ENCODE assay signal across 20 cellular contexts in the genomic region with DNA sequence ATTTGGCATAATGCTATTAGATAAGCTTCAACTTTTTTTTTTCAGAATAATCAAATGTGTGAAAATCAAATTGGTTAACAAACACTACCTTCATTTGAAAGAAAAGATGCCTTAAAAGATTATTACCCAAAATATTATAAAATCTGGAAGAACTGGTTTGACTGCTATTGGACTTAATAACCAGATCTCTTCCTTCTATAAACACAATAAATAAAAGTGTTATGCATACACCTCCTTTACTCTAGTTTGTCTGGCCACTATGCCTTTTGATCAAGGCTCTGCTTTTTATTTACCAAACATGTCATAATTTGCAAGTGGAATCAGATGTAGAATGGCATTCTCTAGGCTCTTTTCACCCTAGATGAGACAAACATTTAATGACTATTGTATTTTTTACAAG.
"Had no signal": no experiment of that assay in that cellular context is flagged by ENCODE, and none has a peak within 500 bp of the region (broad histone marks: within the 10 kb centered on the region; RNA-seq: fewer than 3 reads in every experiment).

No MANE protein-coding gene starts in this region.

- H3K9me3 Mint-ChIP-seq: activated T-helper 17 cell treated with anti-CD3 and anti-CD28 coated beads, Interleukin-2, amount 50 U/mL, for 72 hours; T-helper 2 cell treated with Interferon-gamma antibody and Interleukin-4, amounts not matched to agents 5 μg/mL and 100 μg/mL, for 36 hours had no signal

- H3K36me3 ChIP-seq: adrenal gland, ascending aorta, heart left ventricle, pancreas, right atrium auricular region, thoracic aorta, upper lobe of left lung, WERI-Rb-1 had no signal

- H3K4me3 ChIP-seq: adrenal gland, ascending aorta, heart left ventricle, pancreas, psoas muscle, right atrium auricular region, thoracic aorta, upper lobe of left lung had no signal

- H3K27me3 ChIP-seq: adrenal gland, ascending aorta, heart left ventricle, pancreas, right atrium auricular region, upper lobe of left lung had no signal

- H3K36me3 Mint-ChIP-seq: activated naive CD4-positive, alpha-beta T cell treated with anti-CD3 and anti-CD28 coated beads, Interleukin-2, amount 50 U/mL, for 72 hours had no signal

- H3K9me3 ChIP-seq: adrenal gland, ascending aorta, heart left ventricle, pancreas, psoas muscle, right atrium auricular region, thoracic aorta, upper lobe of left lung had no signal

- H3K4me3 Mint-ChIP-seq: activated T-cell treated with anti-CD3 and anti-CD28 coated beads, Interleukin-2, amount 50 U/mL, for 24 hours; activated T-helper 17 cell treated with anti-CD3 and anti-CD28 coated beads, Interleukin-2, amount 50 U/mL, for 72 hours; effector memory CD8-positive, alpha-beta T cell; natural killer cell treated with Interleukin-12 subunit alpha and Interleukin-12 subunit beta and Interleukin-15 and Interleukin-18, amount 100 ng/mL, for 72 hours; T-helper 2 cell treated with Interferon-gamma antibody and Interleukin-4, amounts not matched to agents 5 μg/mL and 100 μg/mL, for 36 hours had no signal

- H3K27ac Mint-ChIP-seq: activated T-cell treated with anti-CD3 and anti-CD28 coated beads, Interleukin-2, amount 50 U/mL, for 24 hours; activated T-helper 17 cell treated with anti-CD3 and anti-CD28 coated beads, Interleukin-2, amount 50 U/mL, for 72 hours; effector memory CD8-positive, alpha-beta T cell; natural killer cell treated with Interleukin-12 subunit alpha and Interleukin-12 subunit beta and Interleukin-15 and Interleukin-18, amount 100 ng/mL, for 72 hours; T-helper 2 cell treated with Interferon-gamma antibody and Interleukin-4, amounts not matched to agents 5 μg/mL and 100 μg/mL, for 36 hours had no signal

- H3K27me3 Mint-ChIP-seq: activated T-cell treated with anti-CD3 and anti-CD28 coated beads, Interleukin-2, amount 50 U/mL, for 24 hours; activated T-helper 17 cell treated with anti-CD3 and anti-CD28 coated beads, Interleukin-2, amount 50 U/mL, for 72 hours; effector memory CD8-positive, alpha-beta T cell; natural killer cell treated with Interleukin-12 subunit alpha and Interleukin-12 subunit beta and Interleukin-15 and Interleukin-18, amount 100 ng/mL, for 72 hours had no signal

- H3K4me1 Mint-ChIP-seq: activated T-helper 17 cell treated with anti-CD3 and anti-CD28 coated beads, Interleukin-2, amount 50 U/mL, for 72 hours had no signal

- H3K27ac ChIP-seq: adrenal gland, ascending aorta, heart left ventricle, pancreas, psoas muscle, right atrium auricular region, thoracic aorta, upper lobe of left lung, WERI-Rb-1 had no signal

- H3K4me1 ChIP-seq: adrenal gland, pancreas, psoas muscle, right atrium auricular region, upper lobe of left lung had no signal

- DNase-seq: activated CD4-positive, alpha-beta T cell treated with anti-CD3 and anti-CD28 coated beads for 1 hour; activated T-cell treated with anti-CD3 and anti-CD28 coated beads, Interleukin-2, amount 50 U/mL, for 24 hours; adrenal gland; central memory CD4-positive, alpha-beta T cell; effector memory CD8-positive, alpha-beta T cell; heart left ventricle; left ventricle myocardium superior; pancreas; psoas muscle; stimulated activated CD4-positive, alpha-beta T cell treated with anti-CD3 and anti-CD28 coated beads, Interleukin-4, amount 100 ng/mL, for 24 hours; stimulated activated naive CD4-positive, alpha-beta T cell treated with Interleukin-2 at 50 U/mL for 16 hours; upper lobe of left lung; WERI-Rb-1 had no signal
